Comparison of ENCODE assay signal across 12 cellular contexts in the genomic region with DNA sequence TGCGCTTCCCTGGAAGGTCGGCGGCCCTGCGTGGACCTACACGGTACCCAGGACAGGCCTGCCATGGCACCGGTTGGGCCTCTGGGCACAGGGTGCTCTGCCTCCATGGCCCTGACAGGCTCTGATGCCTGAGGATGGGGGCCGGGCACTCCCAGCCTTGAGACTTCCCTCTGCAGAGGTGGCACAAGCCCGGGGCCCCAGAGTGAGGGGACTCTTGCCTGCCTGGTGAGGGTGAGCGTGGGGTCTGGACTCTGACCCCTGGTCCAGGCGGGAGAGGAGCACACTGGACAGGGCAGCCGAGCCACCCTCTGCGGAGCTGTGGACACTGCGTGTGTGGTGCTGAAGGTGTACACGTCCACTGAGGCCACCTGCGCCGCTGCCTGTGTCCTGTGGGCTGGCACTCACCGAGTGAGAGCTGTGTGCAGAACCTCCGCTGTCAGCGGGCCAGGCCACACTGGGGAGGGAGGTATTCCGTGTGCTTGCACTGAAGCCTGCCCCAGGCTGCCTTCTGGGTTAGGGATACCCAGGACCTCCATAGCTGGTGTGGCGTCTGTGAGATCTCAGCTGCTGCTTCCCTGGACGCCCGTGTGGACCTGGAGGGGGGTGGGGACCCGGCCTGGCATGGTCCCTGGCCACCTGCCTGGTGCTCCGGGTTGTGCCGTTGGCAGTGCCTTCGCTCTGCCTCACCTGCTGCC. TPM values are rescaled to one million over a fixed set of nuclear protein-coding genes. Genes with fewer than 3 reads are reported as not detected.
A peak's percentile ranks its signal among the peaks of the same experiment; 100 is the strongest.
DNase-seq lines count a peak whose midpoint lies in the region; ATAC-seq and TF ChIP-seq lines count a peak whose summit lies in the region.
"Had no signal": no experiment of that assay in that cellular context is flagged by ENCODE, and none has a peak within 500 bp of the region (broad histone marks: within the 10 kb centered on the region; RNA-seq: fewer than 3 reads in every experiment).

No MANE protein-coding gene starts in this region.

- TF ChIP-seq EP300 in esophagus muscularis mucosa (IDR thresholded peaks at IDR 0.05) (no peak), upper lobe of left lung (IDR thresholded peaks at IDR 0.05) (no peak)

- ATAC-seq in Right ventricle myocardium inferior (no peak), upper lobe of left lung (ENCODE audit: low FRiP score in 2 of 2) (no peak)

- H3K4me3 ChIP-seq in esophagus muscularis mucosa (peak overlapping the region; percentile 10 to 27 (median 17)), upper lobe of left lung (no peak overlapping the region), foreskin fibroblast (ENCODE audit: low read depth in 1 of 2, low read length in 2 of 2) (no peak overlapping the region)

- peaks cover 97 to 100% (median 100%) of the 10 kb centered on the region in 4 donors for H3K4me1 ChIP-seq in esophagus muscularis mucosa
- H3K4me1 ChIP-seq in upper lobe of left lung: peaks cover 90 to 100% (median 92%) of the 10 kb centered on the region in 4 donors

- DNase-seq in Right ventricle myocardium inferior (ENCODE audit: missing footprints): peak; percentile 63
- no peak for DNase-seq in cardiac septum (ENCODE audit: low spot score)
- no peak for DNase-seq in esophagus muscularis mucosa (ENCODE audit: extremely low spot score)
- DNase-seq in myocyte (ENCODE audit: low read depth): peak; percentile 27
- no peak for DNase-seq in upper lobe of left lung
- DNase-seq in NCI-H1417 (lab: John Stamatoyannopoulos, UW): no peak
- no peak for DNase-seq in foreskin fibroblast
- DNase-seq in SW480 (ENCODE audit: low spot score): no peak
- DNase-seq: activated CD8-positive, alpha-beta memory T cell treated with anti-CD3 and anti-CD28 coated beads, Interleukin-2, amount 50 U/mL, for 4 hours; HFFc6; NCI-H146; SIG-M5 had no signal

- H3K27me3 ChIP-seq in esophagus muscularis mucosa (no peaks in the 10 kb centered on the region), upper lobe of left lung (no peaks in the 10 kb centered on the region)

- peaks cover 0 to 9% (median 7%) of the 10 kb centered on the region in 4 donors for H3K36me3 ChIP-seq in esophagus muscularis mucosa
- peaks cover 0 to 10% (median 3%) of the 10 kb centered on the region in 4 donors for H3K36me3 ChIP-seq in upper lobe of left lung

- H3K9me3 ChIP-seq in esophagus muscularis mucosa: no peaks in the 10 kb centered on the region
- no peaks in the 10 kb centered on the region for H3K9me3 ChIP-seq in upper lobe of left lung

- WGBS in esophagus muscularis mucosa: 55% methylated on average over 18 of the region's 27 CpGs
- 73 to 75% methylated on average over 1 to 22 of the region's 27 CpGs for WGBS in upper lobe of left lung, 2 donors

- H3K27ac ChIP-seq in esophagus muscularis mucosa (replicated peaks in 1 of 4) (peak overlapping the region; percentile 89 to 94 (median 92)), upper lobe of left lung (peak overlapping the region; percentile 45 to 92 (median 84))

- TF ChIP-seq POLR2A in esophagus muscularis mucosa (IDR thresholded peaks at IDR 0.05; ENCODE audit: low read depth) (no peak), upper lobe of left lung (IDR thresholded peaks at IDR 0.05) (no peak)

- TF ChIP-seq CTCF in esophagus muscularis mucosa (IDR thresholded peaks at IDR 0.05) (no peak), upper lobe of left lung (IDR thresholded peaks at IDR 0.05) (no peak), foreskin fibroblast (IDR thresholded peaks at IDR 0.05; ENCODE audit: low read depth, low read length) (no peak)

- intact Hi-C loops in Right ventricle myocardium inferior (cut with DNase I) (no loop called here), cardiac septum (cut with DNase I) (no loop called here), esophagus muscularis mucosa (cut with DNase I) (loop anchor here (5.0 kb wide), 1 partner anchor 74 kb away; no protein-coding TSS in a partner anchor)

RNA-seq across cellular contexts. Expression of gene SKI, which starts 10.4 kb away (rescaled TPM):
- total RNA-seq in Right ventricle myocardium inferior (38.5 TPM), cardiac septum (39.9 TPM), esophagus muscularis mucosa (100 to 1,000 TPM in 2 of 4 donors, 10 to 100 TPM in 2; 70.1 to 190 (median 124) TPM), myocyte (12.1 and 15.2 TPM in 2 replicates), upper lobe of left lung (100 to 1,000 TPM in 3 of 6 donors, 10 to 100 TPM in 3; 57.3 to 108 (median 96.9) TPM)
- polyA plus RNA-seq in myocyte (2012): 34.7 TPM

RNA-seq across cellular contexts. Expression of gene FAAP20, which starts 43.9 kb away (rescaled TPM):
- total RNA-seq in Right ventricle myocardium inferior (43.9 TPM), cardiac septum (40.5 TPM), esophagus muscularis mucosa (10 to 100 TPM; 37.9 to 81.7 (median 55.7) TPM), myocyte (37.3 and 43.0 TPM in 2 replicates), upper lobe of left lung (10 to 100 TPM; 26.7 to 88.0 (median 66.8) TPM)
- 64.9 TPM for polyA plus RNA-seq in myocyte (2012)

Comparison
In these comparisons a context has a peak if more than half of its experiments do, and no peak if none do; other contexts are left out.
1. DNase-seq: peak in Right ventricle myocardium inferior (single experiment) and myocyte (single experiment); none in cardiac septum (single experiment), esophagus muscularis mucosa (single experiment), upper lobe of left lung (0 of 2), NCI-H1417 (0 of 3), foreskin fibroblast (0 of 2) and SW480 (single experiment).
2. H3K4me3 ChIP-seq: peak in esophagus muscularis mucosa (4 of 4); none in upper lobe of left lung (0 of 4) and foreskin fibroblast (0 of 2).